26 cellular contexts compared by ENCODE assay signal in the genomic region with DNA sequence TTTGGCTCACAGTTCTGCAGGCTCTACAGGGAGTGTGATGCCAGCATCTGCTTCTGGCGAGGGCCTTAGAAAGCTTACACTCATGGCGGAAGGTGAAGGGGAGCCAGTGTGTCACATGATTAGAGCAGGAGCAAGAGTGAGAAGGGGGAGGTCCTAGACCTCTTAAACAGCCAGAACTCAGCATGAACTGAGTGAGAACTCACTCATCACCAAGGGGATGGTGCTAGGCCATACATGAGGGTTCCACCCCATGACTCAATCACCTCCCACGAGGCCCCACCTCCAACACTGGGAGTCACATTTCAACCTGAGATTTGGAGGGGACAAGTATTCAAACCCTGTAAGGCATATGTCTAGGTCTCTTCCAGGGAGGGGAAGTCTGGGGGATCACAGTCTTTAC. TPM values are rescaled to one million over a fixed set of nuclear protein-coding genes. Genes with fewer than 3 reads are reported as not detected.
DNase-seq lines count a peak whose midpoint lies in the region; ATAC-seq and TF ChIP-seq lines count a peak whose summit lies in the region.
"Had no signal": no experiment of that assay in that cellular context is flagged by ENCODE, and none has a peak within 500 bp of the region (broad histone marks: within the 10 kb centered on the region; RNA-seq: fewer than 3 reads in every experiment).

No MANE protein-coding gene starts in this region.

- TF ChIP-seq POLR2A in tibial nerve (IDR thresholded peaks at IDR 0.05) = no peak

- H3K36me3 Mint-ChIP-seq in activated CD4-positive, alpha-beta T cell treated with anti-CD3 and anti-CD28 coated beads for 36 hours (ENCODE audit: low read depth) = peaks cover 14% of the 10 kb centered on the region
- H3K36me3 Mint-ChIP-seq in activated naive CD8-positive, alpha-beta T cell = peaks cover 3% of the 10 kb centered on the region

- DNase-seq in activated CD4-positive, alpha-beta T cell treated with anti-CD3 and anti-CD28 coated beads for 36 hours = peak; percentile 61
- DNase-seq in activated CD4-positive, alpha-beta T cell treated with anti-CD3 and anti-CD28 coated beads, Interleukin-2, amount 50 U/mL, for 1 hour = no peak
- DNase-seq in HT1080 (ENCODE audit: low read depth) (peak; percentile 37), kidney tubule cell (ENCODE audit: low spot score) (no peak), left ventricle myocardium superior (no peak), tibial nerve (ENCODE audit: low spot score in 2 of 2) (no peak)
- peak; percentile 30 for DNase-seq in stimulated activated CD4-positive, alpha-beta T cell treated with anti-CD3 and anti-CD28 coated beads, Interleukin-4, amount 100 ng/mL, for 1 hour
- DNase-seq: activated effector memory CD4-positive, alpha-beta T cell treated with anti-CD3 and anti-CD28 coated beads, Interleukin-2, amount 50 U/mL, for 16 hours; AML-193; CD8-positive, alpha-beta memory T cell; central memory CD4-positive, alpha-beta T cell; dermis blood vessel endothelial cell; DMS79; heart right ventricle; left lung; naive thymus-derived CD8-positive, alpha-beta T cell; NCI-H526; ovary; stimulated activated naive B cell treated with anti-CD40 and anti-IgM and Interleukin-4, amounts not matched to agents 10 μg/mL and 1 μg/mL and 100 μg/mL, for 72 hours; tibial artery had no signal

- H3K4me3 Mint-ChIP-seq in activated CD4-positive, alpha-beta T cell treated with anti-CD3 and anti-CD28 coated beads for 36 hours = no peak overlapping the region
- H3K4me3 Mint-ChIP-seq in activated naive CD8-positive, alpha-beta T cell = no peak overlapping the region
- H3K4me3 Mint-ChIP-seq: CD8-positive, alpha-beta memory T cell; mesothelial cell of epicardium; naive thymus-derived CD8-positive, alpha-beta T cell; stimulated activated naive B cell treated with anti-CD40 and anti-IgM and Interleukin-4, amounts not matched to agents 10 μg/mL and 1 μg/mL and 100 μg/mL, for 72 hours had no signal

- CTCF ChIA-PET in activated CD4-positive, alpha-beta T cell treated with anti-CD3 and anti-CD28 coated beads for 36 hours (lab: Charles Lee) = no interaction called here

- 86 to 98% methylated on average over 3 of the region's 3 CpGs for WGBS in tibial nerve, 2 donors

- no peaks in the 10 kb centered on the region for H3K4me1 ChIP-seq in tibial nerve
- H3K4me1 ChIP-seq: ascending aorta, heart right ventricle, left lung, right atrium auricular region, tibial artery had no signal

- no peaks in the 10 kb centered on the region for H3K27me3 ChIP-seq in tibial nerve
- H3K27me3 ChIP-seq: ascending aorta, heart right ventricle, left lung, ovary, right atrium auricular region, tibial artery had no signal

- H3K27me3 Mint-ChIP-seq in activated CD4-positive, alpha-beta T cell treated with anti-CD3 and anti-CD28 coated beads for 36 hours = no peaks in the 10 kb centered on the region
- H3K27me3 Mint-ChIP-seq in activated naive CD8-positive, alpha-beta T cell = no peaks in the 10 kb centered on the region
- H3K27me3 Mint-ChIP-seq: stimulated activated naive B cell treated with anti-CD40 and anti-IgM and Interleukin-4, amounts not matched to agents 10 μg/mL and 1 μg/mL and 100 μg/mL, for 72 hours had no signal

- H3K9me3 ChIP-seq in tibial nerve = peaks cover 0 to 17% (median 0%) of the 10 kb centered on the region in 4 donors
- H3K9me3 ChIP-seq: ascending aorta, ovary, right atrium auricular region had no signal

- ATAC-seq in activated CD4-positive, alpha-beta T cell treated with anti-CD3 and anti-CD28 coated beads for 36 hours = peak; percentile 98
- ATAC-seq in left ventricle myocardium superior = no peak
- ATAC-seq: heart right ventricle; left lung; naive thymus-derived CD8-positive, alpha-beta T cell had no signal

- H3K4me1 Mint-ChIP-seq in activated CD4-positive, alpha-beta T cell treated with anti-CD3 and anti-CD28 coated beads for 36 hours = peaks cover 10% of the 10 kb centered on the region
- peaks cover 16% of the 10 kb centered on the region for H3K4me1 Mint-ChIP-seq in activated naive CD8-positive, alpha-beta T cell (ENCODE audit: low read depth)
- H3K4me1 Mint-ChIP-seq: CD8-positive, alpha-beta memory T cell; mesothelial cell of epicardium; naive thymus-derived CD8-positive, alpha-beta T cell had no signal

- intact Hi-C loops in activated CD4-positive, alpha-beta T cell treated with anti-CD3 and anti-CD28 coated beads for 36 hours (cut with DNase I, micrococcal nuclease) = no loop called here
- intact Hi-C loops in left ventricle myocardium superior (cut with micrococcal nuclease) = no loop called here

- no peak for TF ChIP-seq EP300 in tibial nerve (IDR thresholded peaks at IDR 0.05)

- peaks cover 20% of the 10 kb centered on the region for H3K9me3 Mint-ChIP-seq in activated CD4-positive, alpha-beta T cell treated with anti-CD3 and anti-CD28 coated beads for 36 hours (ENCODE audit: low read depth)
- no peaks in the 10 kb centered on the region for H3K9me3 Mint-ChIP-seq in activated naive CD8-positive, alpha-beta T cell (ENCODE audit: low read depth)

- H3K36me3 ChIP-seq in tibial nerve = no peaks in the 10 kb centered on the region
- H3K36me3 ChIP-seq: ascending aorta, heart right ventricle, left lung, ovary, right atrium auricular region, tibial artery had no signal

- H3K4me3 ChIP-seq in tibial nerve = no peak overlapping the region
- H3K4me3 ChIP-seq: ascending aorta, heart right ventricle, left lung, ovary, right atrium auricular region, tibial artery had no signal

- H3K27ac ChIP-seq in tibial nerve = no peak overlapping the region
- H3K27ac ChIP-seq: 22Rv1, ascending aorta, heart right ventricle, KMS-11, left lung, ovary, right atrium auricular region, tibial artery had no signal

- POLR2A ChIA-PET in activated CD4-positive, alpha-beta T cell treated with anti-CD3 and anti-CD28 coated beads for 36 hours (lab: Charles Lee) = no interaction called here

- no peak for TF ChIP-seq CTCF in tibial nerve (IDR thresholded peaks at IDR 0.05)

- no peak overlapping the region for H3K27ac Mint-ChIP-seq in activated CD4-positive, alpha-beta T cell treated with anti-CD3 and anti-CD28 coated beads for 36 hours
- H3K27ac Mint-ChIP-seq in activated naive CD8-positive, alpha-beta T cell = peak overlapping the region; percentile 65
- H3K27ac Mint-ChIP-seq: mesothelial cell of epicardium; naive thymus-derived CD8-positive, alpha-beta T cell; stimulated activated naive B cell treated with anti-CD40 and anti-IgM and Interleukin-4, amounts not matched to agents 10 μg/mL and 1 μg/mL and 100 μg/mL, for 72 hours had no signal

RNA-seq across cellular contexts. Expression of gene SPRY1, which starts 33.4 kb away (rescaled TPM):
- total RNA-seq in activated CD4-positive, alpha-beta T cell treated with anti-CD3 and anti-CD28 coated beads for 36 hours = 10 to 100 TPM; 51.2 to 52.0 TPM
- 0.60 and 0.66 TPM in 2 replicates for total RNA-seq in HT1080 (2014; rRNA removed; shearing (Covaris generic))
- polyA plus RNA-seq in HT1080 (2015; cell fraction: cytosol; rRNA removed) = 0.60 and 2.5 TPM in 2 replicates
- polyA plus RNA-seq in HT1080 (2015; cell fraction: nucleus; rRNA removed) = 0.38 and 0.76 TPM in 2 replicates
- total RNA-seq in left ventricle myocardium superior (45.8 TPM), tibial nerve (100 to 1,000 TPM; 101 to 195 (median 169) TPM)

Comparison
In these comparisons a context has a peak if more than half of its experiments do, and no peak if none do; other contexts are left out.
1. DNase-seq: peak in activated CD4-positive, alpha-beta T cell treated with anti-CD3 and anti-CD28 coated beads for 36 hours (single experiment), HT1080 (single experiment) and stimulated activated CD4-positive, alpha-beta T cell treated with anti-CD3 and anti-CD28 coated beads, Interleukin-4, amount 100 ng/mL, for 1 hour (single experiment); none in activated CD4-positive, alpha-beta T cell treated with anti-CD3 and anti-CD28 coated beads, Interleukin-2, amount 50 U/mL, for 1 hour (single experiment), kidney tubule cell (single experiment), left ventricle myocardium superior (single experiment) and tibial nerve (0 of 2).
2. RNA of gene SPRY1, which starts 33.4 kb away (total RNA-seq): 101 to 195 TPM in tibial nerve, 51.2 to 52.0 TPM in activated CD4-positive, alpha-beta T cell treated with anti-CD3 and anti-CD28 coated beads for 36 hours and 45.8 TPM in left ventricle myocardium superior (single experiment); 0.60 to 0.66 TPM in HT1080; every median in the first group is over 10 times any median in the second.